Comparison of ENCODE assay signal across 1 cellular context in the genomic region with DNA sequence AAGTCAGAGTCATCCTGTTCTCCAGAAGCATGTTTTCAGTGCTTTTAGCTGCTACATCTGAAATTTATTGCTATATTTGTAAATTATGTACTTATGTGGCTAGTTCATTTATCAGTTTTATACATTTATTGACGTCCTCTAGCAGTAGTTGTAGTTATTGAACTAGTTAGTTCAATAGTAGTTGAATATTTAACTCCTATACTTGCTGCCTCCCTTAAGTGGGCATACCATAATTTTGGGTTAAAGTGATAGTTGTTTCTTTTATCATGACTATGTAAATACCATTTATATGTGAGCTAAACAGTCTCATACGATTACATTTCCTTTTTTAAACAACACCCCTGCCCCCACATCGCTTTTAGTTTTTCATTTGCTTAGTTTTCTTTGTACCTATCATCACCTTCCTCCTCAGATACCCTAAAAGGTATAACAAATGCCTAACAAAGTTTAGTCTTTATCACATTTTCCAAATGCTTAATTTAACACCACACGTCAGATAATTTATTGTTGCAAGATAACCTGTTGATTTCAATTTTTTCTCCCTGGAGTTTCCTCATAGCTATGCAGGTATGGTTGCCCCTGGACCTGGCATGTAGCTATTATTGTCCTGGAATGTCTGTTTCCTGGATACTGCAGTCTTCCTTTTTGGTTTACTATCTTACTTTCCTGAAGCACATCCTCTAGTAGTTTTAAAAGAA.
TF ChIP-seq lines count a peak whose summit lies in the region.

No MANE protein-coding gene starts in this region.

TF ChIP-seq in H1, 55 proteins besides CTCF, POLR2A, EP300 and RAD21:
- TF ChIP-seq TEAD4 (IDR thresholded peaks at IDR 0.05; ENCODE audit: low read depth, low read length) = no peak
- no peak for TF ChIP-seq HDAC2 (IDR thresholded peaks at IDR 0.05; ENCODE audit: borderline replicate concordance in 1 of 2, low read depth in 2 of 2, low read length in 2 of 2)
- no peak for TF ChIP-seq CBX5 (IDR thresholded peaks at IDR 0.05; ENCODE audit: low read depth, low read length)
- TF ChIP-seq, protein P1, sequence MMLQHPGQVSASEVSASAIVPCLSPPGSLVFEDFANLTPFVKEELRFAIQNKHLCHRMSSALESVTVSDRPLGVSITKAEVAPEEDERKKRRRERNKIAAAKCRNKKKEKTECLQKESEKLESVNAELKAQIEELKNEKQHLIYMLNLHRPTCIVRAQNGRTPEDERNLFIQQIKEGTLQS (IDR thresholded peaks at IDR 0.05; ENCODE audit: insufficient read depth, low read depth, low read length) = no peak
- no peak for TF ChIP-seq TBP (IDR thresholded peaks at IDR 0.05; ENCODE audit: low read depth, low read length)
- TF ChIP-seq RXRA (IDR thresholded peaks at IDR 0.05; ENCODE audit: insufficient read depth, low read depth, low read length) = no peak
- TF ChIP-seq SRF (IDR thresholded peaks at IDR 0.05; ENCODE audit: low read depth, low read length) = no peak
- no peak for TF ChIP-seq SIN3A (conservative IDR thresholded peaks at IDR 0.05 in 1 of 2, IDR thresholded peaks at IDR 0.05 in 1 of 2; ENCODE audit: low read depth in 1 of 2, low read length in 2 of 2)
- TF ChIP-seq KDM4A (IDR thresholded peaks at IDR 0.05; ENCODE audit: low read depth, low read length, severe bottlenecking) = no peak
- TF ChIP-seq, protein P2, sequence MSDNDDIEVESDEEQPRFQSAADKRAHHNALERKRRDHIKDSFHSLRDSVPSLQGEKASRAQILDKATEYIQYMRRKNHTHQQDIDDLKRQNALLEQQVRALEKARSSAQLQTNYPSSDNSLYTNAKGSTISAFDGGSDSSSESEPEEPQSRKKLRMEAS (IDR thresholded peaks at IDR 0.05) = no peak
- TF ChIP-seq, protein P3, sequence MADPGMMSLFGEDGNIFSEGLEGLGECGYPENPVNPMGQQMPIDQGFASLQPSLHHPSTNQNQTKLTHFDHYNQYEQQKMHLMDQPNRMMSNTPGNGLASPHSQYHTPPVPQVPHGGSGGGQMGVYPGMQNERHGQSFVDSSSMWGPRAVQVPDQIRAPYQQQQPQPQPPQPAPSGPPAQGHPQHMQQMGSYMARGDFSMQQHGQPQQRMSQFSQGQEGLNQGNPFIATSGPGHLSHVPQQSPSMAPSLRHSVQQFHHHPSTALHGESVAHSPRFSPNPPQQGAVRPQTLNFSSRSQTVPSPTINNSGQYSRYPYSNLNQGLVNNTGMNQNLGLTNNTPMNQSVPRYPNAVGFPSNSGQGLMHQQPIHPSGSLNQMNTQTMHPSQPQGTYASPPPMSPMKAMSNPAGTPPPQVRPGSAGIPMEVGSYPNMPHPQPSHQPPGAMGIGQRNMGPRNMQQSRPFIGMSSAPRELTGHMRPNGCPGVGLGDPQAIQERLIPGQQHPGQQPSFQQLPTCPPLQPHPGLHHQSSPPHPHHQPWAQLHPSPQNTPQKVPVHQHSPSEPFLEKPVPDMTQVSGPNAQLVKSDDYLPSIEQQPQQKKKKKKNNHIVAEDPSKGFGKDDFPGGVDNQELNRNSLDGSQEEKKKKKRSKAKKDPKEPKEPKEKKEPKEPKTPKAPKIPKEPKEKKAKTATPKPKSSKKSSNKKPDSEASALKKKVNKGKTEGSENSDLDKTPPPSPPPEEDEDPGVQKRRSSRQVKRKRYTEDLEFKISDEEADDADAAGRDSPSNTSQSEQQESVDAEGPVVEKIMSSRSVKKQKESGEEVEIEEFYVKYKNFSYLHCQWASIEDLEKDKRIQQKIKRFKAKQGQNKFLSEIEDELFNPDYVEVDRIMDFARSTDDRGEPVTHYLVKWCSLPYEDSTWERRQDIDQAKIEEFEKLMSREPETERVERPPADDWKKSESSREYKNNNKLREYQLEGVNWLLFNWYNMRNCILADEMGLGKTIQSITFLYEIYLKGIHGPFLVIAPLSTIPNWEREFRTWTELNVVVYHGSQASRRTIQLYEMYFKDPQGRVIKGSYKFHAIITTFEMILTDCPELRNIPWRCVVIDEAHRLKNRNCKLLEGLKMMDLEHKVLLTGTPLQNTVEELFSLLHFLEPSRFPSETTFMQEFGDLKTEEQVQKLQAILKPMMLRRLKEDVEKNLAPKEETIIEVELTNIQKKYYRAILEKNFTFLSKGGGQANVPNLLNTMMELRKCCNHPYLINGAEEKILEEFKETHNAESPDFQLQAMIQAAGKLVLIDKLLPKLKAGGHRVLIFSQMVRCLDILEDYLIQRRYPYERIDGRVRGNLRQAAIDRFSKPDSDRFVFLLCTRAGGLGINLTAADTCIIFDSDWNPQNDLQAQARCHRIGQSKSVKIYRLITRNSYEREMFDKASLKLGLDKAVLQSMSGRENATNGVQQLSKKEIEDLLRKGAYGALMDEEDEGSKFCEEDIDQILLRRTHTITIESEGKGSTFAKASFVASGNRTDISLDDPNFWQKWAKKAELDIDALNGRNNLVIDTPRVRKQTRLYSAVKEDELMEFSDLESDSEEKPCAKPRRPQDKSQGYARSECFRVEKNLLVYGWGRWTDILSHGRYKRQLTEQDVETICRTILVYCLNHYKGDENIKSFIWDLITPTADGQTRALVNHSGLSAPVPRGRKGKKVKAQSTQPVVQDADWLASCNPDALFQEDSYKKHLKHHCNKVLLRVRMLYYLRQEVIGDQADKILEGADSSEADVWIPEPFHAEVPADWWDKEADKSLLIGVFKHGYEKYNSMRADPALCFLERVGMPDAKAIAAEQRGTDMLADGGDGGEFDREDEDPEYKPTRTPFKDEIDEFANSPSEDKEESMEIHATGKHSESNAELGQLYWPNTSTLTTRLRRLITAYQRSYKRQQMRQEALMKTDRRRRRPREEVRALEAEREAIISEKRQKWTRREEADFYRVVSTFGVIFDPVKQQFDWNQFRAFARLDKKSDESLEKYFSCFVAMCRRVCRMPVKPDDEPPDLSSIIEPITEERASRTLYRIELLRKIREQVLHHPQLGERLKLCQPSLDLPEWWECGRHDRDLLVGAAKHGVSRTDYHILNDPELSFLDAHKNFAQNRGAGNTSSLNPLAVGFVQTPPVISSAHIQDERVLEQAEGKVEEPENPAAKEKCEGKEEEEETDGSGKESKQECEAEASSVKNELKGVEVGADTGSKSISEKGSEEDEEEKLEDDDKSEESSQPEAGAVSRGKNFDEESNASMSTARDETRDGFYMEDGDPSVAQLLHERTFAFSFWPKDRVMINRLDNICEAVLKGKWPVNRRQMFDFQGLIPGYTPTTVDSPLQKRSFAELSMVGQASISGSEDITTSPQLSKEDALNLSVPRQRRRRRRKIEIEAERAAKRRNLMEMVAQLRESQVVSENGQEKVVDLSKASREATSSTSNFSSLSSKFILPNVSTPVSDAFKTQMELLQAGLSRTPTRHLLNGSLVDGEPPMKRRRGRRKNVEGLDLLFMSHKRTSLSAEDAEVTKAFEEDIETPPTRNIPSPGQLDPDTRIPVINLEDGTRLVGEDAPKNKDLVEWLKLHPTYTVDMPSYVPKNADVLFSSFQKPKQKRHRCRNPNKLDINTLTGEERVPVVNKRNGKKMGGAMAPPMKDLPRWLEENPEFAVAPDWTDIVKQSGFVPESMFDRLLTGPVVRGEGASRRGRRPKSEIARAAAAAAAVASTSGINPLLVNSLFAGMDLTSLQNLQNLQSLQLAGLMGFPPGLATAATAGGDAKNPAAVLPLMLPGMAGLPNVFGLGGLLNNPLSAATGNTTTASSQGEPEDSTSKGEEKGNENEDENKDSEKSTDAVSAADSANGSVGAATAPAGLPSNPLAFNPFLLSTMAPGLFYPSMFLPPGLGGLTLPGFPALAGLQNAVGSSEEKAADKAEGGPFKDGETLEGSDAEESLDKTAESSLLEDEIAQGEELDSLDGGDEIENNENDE (IDR thresholded peaks at IDR 0.05; ENCODE audit: insufficient replicate concordance, low read length) = no peak
- TF ChIP-seq RNF2 (IDR thresholded peaks at IDR 0.05; ENCODE audit: borderline replicate concordance, low read depth, low read length, missing control alignments, poor library complexity, severe bottlenecking) = no peak
- TF ChIP-seq, protein P4, sequence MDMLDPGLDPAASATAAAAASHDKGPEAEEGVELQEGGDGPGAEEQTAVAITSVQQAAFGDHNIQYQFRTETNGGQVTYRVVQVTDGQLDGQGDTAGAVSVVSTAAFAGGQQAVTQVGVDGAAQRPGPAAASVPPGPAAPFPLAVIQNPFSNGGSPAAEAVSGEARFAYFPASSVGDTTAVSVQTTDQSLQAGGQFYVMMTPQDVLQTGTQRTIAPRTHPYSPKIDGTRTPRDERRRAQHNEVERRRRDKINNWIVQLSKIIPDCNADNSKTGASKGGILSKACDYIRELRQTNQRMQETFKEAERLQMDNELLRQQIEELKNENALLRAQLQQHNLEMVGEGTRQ (IDR thresholded peaks at IDR 0.05; ENCODE audit: low read length) = no peak
- no peak for TF ChIP-seq ASH2L (IDR thresholded peaks at IDR 0.05; ENCODE audit: low read length)
- no peak for TF ChIP-seq SIRT6 (IDR thresholded peaks at IDR 0.05; ENCODE audit: low read length)
- no peak for TF ChIP-seq BRCA1 (IDR thresholded peaks at IDR 0.05; ENCODE audit: low read depth, low read length)
- no peak for TF ChIP-seq CREB1 (IDR thresholded peaks at IDR 0.05)
TF ChIP-seq in H1: peak in this region for 0.
